In genomic region chr5:95927927-95928723, GRCh38 we compare ENCODE assay signal across 11 cellular contexts. TPM values are rescaled to one million over a fixed set of nuclear protein-coding genes. Genes with fewer than 3 reads are reported as not detected.
A peak's percentile ranks its signal among the peaks of the same experiment; 100 is the strongest.
DNase-seq lines count a peak whose midpoint lies in the region; ATAC-seq and TF ChIP-seq lines count a peak whose summit lies in the region.
"Had no signal": no experiment of that assay in that cellular context is flagged by ENCODE, and none has a peak within 500 bp of the region (broad histone marks: within the 10 kb centered on the region; RNA-seq: fewer than 3 reads in every experiment).

No MANE protein-coding gene starts in this region.

- no peak overlapping the region for H3K4me3 Mint-ChIP-seq in central memory CD8-positive, alpha-beta T cell

- H3K36me3 Mint-ChIP-seq in central memory CD8-positive, alpha-beta T cell (ENCODE audit: insufficient read depth), result peaks cover 7% of the 10 kb centered on the region

- peak; percentile 53 for ATAC-seq in GM18502 (IDR thresholded peaks at IDR 0.05; ENCODE audit: poor library complexity, unreplicated experiment)
- peak; percentile 23 for ATAC-seq in GM19468 (IDR thresholded peaks at IDR 0.05; ENCODE audit: extremely low read depth, unreplicated experiment)
- ATAC-seq in HG03103 (IDR thresholded peaks at IDR 0.05; ENCODE audit: low read depth, unreplicated experiment), result peak; percentile 38
- peak; percentile 36 for ATAC-seq in central memory CD8-positive, alpha-beta T cell (replicated peaks; ENCODE audit: extremely low read depth, poor library complexity, severe bottlenecking)
- ATAC-seq in gastroesophageal sphincter, result no peak

- H3K27ac Mint-ChIP-seq in central memory CD8-positive, alpha-beta T cell (ENCODE audit: low read depth), result no peak overlapping the region

- no peaks in the 10 kb centered on the region for H3K27me3 Mint-ChIP-seq in central memory CD8-positive, alpha-beta T cell

- no peaks in the 10 kb centered on the region for H3K36me3 ChIP-seq in gastroesophageal sphincter

- peaks cover 16% of the 10 kb centered on the region for H3K4me1 Mint-ChIP-seq in central memory CD8-positive, alpha-beta T cell

- WGBS in gastroesophageal sphincter (ENCODE audit: low coverage in 1 of 2), 2 donors, result 34% methylated on average over 5 to 6 of the region's 6 CpGs

- TF ChIP-seq POLR2A in gastroesophageal sphincter (IDR thresholded peaks at IDR 0.05), result no peak

- H3K4me3 ChIP-seq in gastroesophageal sphincter, result no peak overlapping the region
- H3K4me3 ChIP-seq: stomach had no signal

- H3K9me3 Mint-ChIP-seq in central memory CD8-positive, alpha-beta T cell, result no peaks in the 10 kb centered on the region

- no peak for TF ChIP-seq EP300 in gastroesophageal sphincter (IDR thresholded peaks at IDR 0.05)

- no peaks in the 10 kb centered on the region for H3K9me3 ChIP-seq in gastroesophageal sphincter
- H3K9me3 ChIP-seq: stomach had no signal

- TF ChIP-seq CTCF in gastroesophageal sphincter (IDR thresholded peaks at IDR 0.05), result no peak

- no peak for DNase-seq in central memory CD8-positive, alpha-beta T cell (ENCODE audit: low spot score in 2 of 2)
- DNase-seq in SKM-1 (lab: John Stamatoyannopoulos, UW; ENCODE audit: unreplicated experiment) (no peak), NCI-H1105 treated with DMSO at 0.1 percent for 48 hours (lab: John Stamatoyannopoulos, UW) (no peak), superior temporal gyrus (ENCODE audit: extremely low spot score) (no peak)
- DNase-seq: activated CD4-positive, alpha-beta T cell treated with anti-CD3 and anti-CD28 coated beads, Interleukin-2, amount 50 U/mL, for 1 hour; NCI-H1436 treated with DMSO at 0.1 percent for 48 hours; stomach had no signal

- H3K27me3 ChIP-seq in gastroesophageal sphincter, result no peaks in the 10 kb centered on the region
- H3K27me3 ChIP-seq: stomach had no signal

- H3K4me1 ChIP-seq in gastroesophageal sphincter, result peaks cover 0 to 59% (median 4%) of the 10 kb centered on the region in 3 donors

- peak overlapping the region in 1 of 4 donors; percentile 9 for H3K27ac ChIP-seq in gastroesophageal sphincter

RNA-seq across cellular contexts. Expression of gene ELL2, which starts 33.5 kb away (rescaled TPM):
- total RNA-seq in gastroesophageal sphincter, result 100 to 1,000 TPM in 1 of 4 donors, 10 to 100 TPM in 3; 38.4 to 117 (median 59.3) TPM
